In the genomic region with DNA sequence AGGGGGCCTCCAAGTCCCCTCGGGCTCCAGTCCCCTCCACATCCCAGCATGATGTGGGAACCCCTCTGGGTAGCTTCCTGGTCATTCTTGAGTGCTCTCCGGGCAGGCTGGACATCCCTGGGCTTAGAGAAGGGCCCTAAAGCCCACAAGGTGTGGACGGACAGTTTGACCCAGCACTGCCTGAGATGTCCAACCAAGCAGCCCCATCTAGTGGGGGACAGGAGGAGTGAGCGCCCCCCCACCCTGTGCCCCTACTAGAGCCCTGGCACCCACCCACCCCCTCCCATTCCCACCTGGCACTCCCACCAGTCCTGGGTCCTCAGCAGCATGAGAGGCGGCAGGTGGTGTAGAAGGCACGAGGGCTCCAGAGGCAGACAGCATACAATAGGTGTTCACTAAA, we compare ENCODE assay signal across 10 cellular contexts. TPM values are rescaled to one million over a fixed set of nuclear protein-coding genes. Genes with fewer than 3 reads are reported as not detected.
DNase-seq lines count a peak whose midpoint lies in the region; ATAC-seq and TF ChIP-seq lines count a peak whose summit lies in the region.
"Had no signal": no experiment of that assay in that cellular context is flagged by ENCODE, and none has a peak within 500 bp of the region (broad histone marks: within the 10 kb centered on the region; RNA-seq: fewer than 3 reads in every experiment).

No MANE protein-coding gene starts in this region.

- peak in 2 of 3 experiments; percentile 23 to 37 for TF ChIP-seq CTCF in esophagus muscularis mucosa (IDR thresholded peaks at IDR 0.05)
- TF ChIP-seq CTCF in progenitor cell of endocrine pancreas (IDR thresholded peaks at IDR 0.05; ENCODE audit: unreplicated experiment), result peak; percentile 31

- no peak for TF ChIP-seq EP300 in esophagus muscularis mucosa (IDR thresholded peaks at IDR 0.05)

- no peak for TF ChIP-seq POLR2A in esophagus muscularis mucosa (IDR thresholded peaks at IDR 0.05; ENCODE audit: low read depth)

- H3K27me3 Mint-ChIP-seq in progenitor cell of endocrine pancreas, result peaks cover 18% of the 10 kb centered on the region

- 39% methylated on average over 3 of the region's 6 CpGs for WGBS in esophagus muscularis mucosa

- intact Hi-C loops in esophagus muscularis mucosa (cut with DNase I), result loop anchor here (10.0 kb wide), 1 partner anchor 109 kb away; no protein-coding TSS in a partner anchor

- no peaks in the 10 kb centered on the region for H3K9me3 ChIP-seq in esophagus muscularis mucosa

- H3K4me3 ChIP-seq in esophagus muscularis mucosa, result no peak overlapping the region

- no peaks in the 10 kb centered on the region for H3K36me3 ChIP-seq in esophagus muscularis mucosa

- peaks cover 19 to 48% (median 42%) of the 10 kb centered on the region in 4 donors for H3K4me1 ChIP-seq in esophagus muscularis mucosa

- H3K27ac ChIP-seq in esophagus muscularis mucosa (replicated peaks in 1 of 4), result peak overlapping the region in 2 of 4 donors; percentile 69 to 83

- DNase-seq in Daoy (ENCODE audit: low read depth) (peak; percentile 42), M059J (ENCODE audit: low read depth) (peak; percentile 36), esophagus muscularis mucosa (ENCODE audit: extremely low spot score) (no peak), progenitor cell of endocrine pancreas (ENCODE audit: low spot score, unreplicated experiment) (no peak), NCI-H146 (lab: John Stamatoyannopoulos, UW) (no peak), SKM-1 (lab: John Stamatoyannopoulos, UW; ENCODE audit: unreplicated experiment) (no peak), HK-2 (ENCODE audit: unreplicated experiment) (no peak)
- DNase-seq: NCI-H187 treated with DMSO at 0.1 percent for 48 hours; stimulated activated CD4-positive, alpha-beta T cell treated with anti-CD3 and anti-CD28 coated beads, Interleukin-4, amount 100 ng/mL, for 4 hours had no signal

- peaks cover 4% of the 10 kb centered on the region for H3K9me3 Mint-ChIP-seq in progenitor cell of endocrine pancreas (ENCODE audit: low read depth)

- ATAC-seq in HG03095 (IDR thresholded peaks at IDR 0.05; ENCODE audit: unreplicated experiment), result no peak

- peaks cover 16% of the 10 kb centered on the region for H3K4me1 Mint-ChIP-seq in progenitor cell of endocrine pancreas (ENCODE audit: low read depth)

- peaks cover 2% of the 10 kb centered on the region for H3K36me3 Mint-ChIP-seq in progenitor cell of endocrine pancreas (ENCODE audit: insufficient read depth)

- no peaks in the 10 kb centered on the region for H3K27me3 ChIP-seq in esophagus muscularis mucosa

- no peak overlapping the region for H3K4me3 Mint-ChIP-seq in progenitor cell of endocrine pancreas (ENCODE audit: low read depth)

- no peak overlapping the region for H3K27ac Mint-ChIP-seq in progenitor cell of endocrine pancreas

RNA-seq across cellular contexts. Expression of a gene that starts 45.9 kb away (rescaled TPM):
- total RNA-seq in Daoy (2014; rRNA removed; shearing (Covaris generic)), result 0.34 and 0.83 TPM in 2 replicates
- total RNA-seq in M059J (2014; rRNA removed; shearing (Covaris generic)), result 0.96 and 1.7 TPM in 2 replicates
- total RNA-seq in esophagus muscularis mucosa (under 1 TPM in 2 of 4 donors, not detected in 2; under 0.01 to 0.26 TPM), progenitor cell of endocrine pancreas (8.0 and 8.6 TPM in 2 replicates)

Comparison
In these comparisons a context has a peak if more than half of its experiments do, and no peak if none do; other contexts are left out.
1. DNase-seq: peak in Daoy (single experiment) and M059J (single experiment); none in esophagus muscularis mucosa (single experiment), progenitor cell of endocrine pancreas (single experiment), NCI-H146 (single experiment), SKM-1 (single experiment) and HK-2 (single experiment).